22 cellular contexts compared by ENCODE assay signal in the genomic region with DNA sequence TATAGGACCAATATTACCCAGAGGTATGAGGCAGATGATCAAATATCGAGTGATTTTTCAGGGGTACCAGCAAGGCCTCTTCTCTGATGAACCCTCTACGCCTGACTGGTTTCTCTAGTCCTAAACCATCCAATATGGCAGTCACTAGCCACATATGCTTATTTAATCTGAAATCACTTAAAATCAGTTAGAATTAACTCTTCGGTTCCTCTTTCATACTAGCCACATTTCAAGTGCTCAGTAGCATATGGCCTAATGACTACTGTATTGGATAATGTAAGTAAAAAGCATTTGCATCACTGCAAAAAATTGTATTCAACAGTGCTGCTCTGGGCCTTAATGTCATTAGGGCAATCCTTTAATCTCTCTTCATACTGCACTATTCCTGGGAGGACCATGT. TPM values are rescaled to one million over a fixed set of nuclear protein-coding genes. Genes with fewer than 3 reads are reported as not detected.
"Had no signal": no experiment of that assay in that cellular context is flagged by ENCODE, and none has a peak within 500 bp of the region (broad histone marks: within the 10 kb centered on the region; RNA-seq: fewer than 3 reads in every experiment).

No MANE protein-coding gene starts in this region.

- H3K27me3 ChIP-seq: gastrocnemius medialis, right atrium auricular region, thyroid gland, vagina had no signal

- H3K36me3 ChIP-seq: gastrocnemius medialis, lower lobe of right lung, prostate gland, right atrium auricular region, stomach, thyroid gland, vagina had no signal

- ATAC-seq: effector memory CD8-positive, alpha-beta T cell; gastrocnemius medialis; left ventricle myocardium superior; lower lobe of right lung; naive thymus-derived CD8-positive, alpha-beta T cell; sciatic nerve had no signal

- FAIRE-seq: endometrium, keratinocyte had no signal

- H3K27ac Mint-ChIP-seq: effector memory CD8-positive, alpha-beta T cell; naive thymus-derived CD8-positive, alpha-beta T cell; nephron progenitor cell had no signal

- H3K9me3 ChIP-seq: gastrocnemius medialis, lower lobe of right lung, prostate gland, right atrium auricular region, stomach, thyroid gland, vagina had no signal

- H3K4me3 ChIP-seq: gastrocnemius medialis, lower lobe of right lung, prostate gland, right atrium auricular region, smooth muscle cell, stomach, thyroid gland, vagina had no signal

- H3K9me3 Mint-ChIP-seq: nephron progenitor cell had no signal

- H3K4me3 Mint-ChIP-seq: effector memory CD8-positive, alpha-beta T cell; naive thymus-derived CD8-positive, alpha-beta T cell; nephron progenitor cell had no signal

- H3K27ac ChIP-seq: lower lobe of right lung, prostate gland, right atrium auricular region, stomach, vagina had no signal

- DNase-seq: effector memory CD8-positive, alpha-beta T cell; foreskin fibroblast; gastrocnemius medialis; left ventricle myocardium superior; lower lobe of right lung; naive thymus-derived CD8-positive, alpha-beta T cell; nephron progenitor cell; nucleus accumbens; stimulated activated CD4-positive, alpha-beta T cell treated with anti-CD3 and anti-CD28 coated beads, Interleukin-12 subunit alpha, Interleukin-12 subunit beta, amount 100 ng/mL, for 4 hours; stimulated activated CD4-positive, alpha-beta T cell treated with anti-CD3 and anti-CD28 coated beads, Interleukin-1b, Interleukin-23, amount 100 ng/mL, for 48 hours; stimulated activated CD4-positive, alpha-beta T cell treated with anti-CD3 and anti-CD28 coated beads, Interleukin-4, amount 100 ng/mL, for 1 hour; stimulated activated CD8-positive, alpha-beta memory T cell treated with anti-CD3 and anti-CD28 coated beads, Interleukin-4, amount 100 ng/mL, for 48 hours; stimulated activated naive CD4-positive, alpha-beta T cell; stomach; thyroid gland had no signal

RNA-seq across cellular contexts. Expression of gene APBB2, which starts 4.4 kb away (rescaled TPM):
- polyA plus RNA-seq: naive thymus-derived CD8-positive, alpha-beta T cell had no signal

RNA-seq across cellular contexts. Expression of gene UCHL1, which starts 38.0 kb away (rescaled TPM):
- polyA plus RNA-seq: naive thymus-derived CD8-positive, alpha-beta T cell had no signal
